Comparison of ENCODE assay signal across 23 cellular contexts in the genomic region with DNA sequence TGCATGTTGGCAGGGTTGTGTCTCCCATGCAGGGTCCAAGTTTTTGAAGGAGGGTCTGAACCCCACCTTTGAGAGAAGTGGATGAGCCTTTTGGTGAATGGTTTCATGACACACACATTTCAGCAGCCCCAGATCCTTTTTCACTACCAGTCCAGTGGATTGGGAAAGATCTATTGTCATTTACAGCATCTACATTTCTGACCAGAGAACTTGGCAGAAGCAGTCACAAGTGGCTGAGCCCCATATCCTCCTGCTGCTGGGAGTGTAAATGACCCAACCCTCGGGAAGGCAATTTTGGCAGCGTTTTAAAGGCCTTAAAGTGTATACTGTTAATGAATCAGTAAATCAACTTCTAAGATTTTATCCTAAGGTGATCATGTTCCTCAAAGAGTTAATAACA.
"Had no signal": no experiment of that assay in that cellular context is flagged by ENCODE, and none has a peak within 500 bp of the region (broad histone marks: within the 10 kb centered on the region; RNA-seq: fewer than 3 reads in every experiment).

No MANE protein-coding gene starts in this region.

- H3K9me3 Mint-ChIP-seq: immature natural killer cell; naive thymus-derived CD8-positive, alpha-beta T cell; nephron progenitor cell; stimulated activated naive CD8-positive, alpha-beta T cell treated with anti-CD3 and anti-CD28 coated beads, Interleukin-15, amount 100 ng/mL, for 72 hours had no signal

- DNase-seq: dorsolateral prefrontal cortex; effector CD4-positive, alpha-beta T cell; foreskin melanocyte; hypothalamus; immature natural killer cell; islet precursor cell; kidney glomerular epithelial cell; left colon; left ventricle myocardium inferior; lower lobe of right lung; naive thymus-derived CD8-positive, alpha-beta T cell; nephron progenitor cell; nucleus accumbens; retina; right lobe of liver; small intestine; stimulated activated CD4-positive, alpha-beta T cell treated with anti-CD3 and anti-CD28 coated beads, Interleukin-15, amount 100 ng/mL, for 24 hours; stimulated activated CD4-positive, alpha-beta T cell treated with anti-CD3 and anti-CD28 coated beads, Interleukin-2, amount 100 ng/mL, for 48 hours; stimulated activated naive CD4-positive, alpha-beta T cell; stimulated activated naive CD8-positive, alpha-beta T cell treated with anti-CD3 and anti-CD28 coated beads, Interleukin-15, amount 100 ng/mL, for 72 hours; upper lobe of right lung; uterus had no signal

- H3K27me3 ChIP-seq: dorsolateral prefrontal cortex, right lobe of liver, tibial nerve, upper lobe of right lung, uterus had no signal

- ATAC-seq: left colon; lower lobe of right lung; naive thymus-derived CD8-positive, alpha-beta T cell; right lobe of liver; stimulated activated naive CD8-positive, alpha-beta T cell treated with anti-CD3 and anti-CD28 coated beads, Interleukin-15, amount 100 ng/mL, for 72 hours; upper lobe of right lung had no signal

- H3K36me3 Mint-ChIP-seq: immature natural killer cell; naive thymus-derived CD8-positive, alpha-beta T cell had no signal

- H3K27me3 Mint-ChIP-seq: stimulated activated naive CD8-positive, alpha-beta T cell treated with anti-CD3 and anti-CD28 coated beads, Interleukin-15, amount 100 ng/mL, for 72 hours had no signal

- H3K27ac ChIP-seq: dorsolateral prefrontal cortex, left ventricle myocardium inferior, lower lobe of right lung, right lobe of liver, tibial nerve, upper lobe of right lung, uterus had no signal

- H3K4me1 Mint-ChIP-seq: immature natural killer cell; naive thymus-derived CD8-positive, alpha-beta T cell; stimulated activated naive CD8-positive, alpha-beta T cell treated with anti-CD3 and anti-CD28 coated beads, Interleukin-15, amount 100 ng/mL, for 72 hours had no signal

- H3K4me3 ChIP-seq: dorsolateral prefrontal cortex, left ventricle myocardium inferior, lower lobe of right lung, right lobe of liver, tibial nerve, upper lobe of right lung, uterus had no signal

- H3K4me3 Mint-ChIP-seq: immature natural killer cell; naive thymus-derived CD8-positive, alpha-beta T cell; nephron progenitor cell; stimulated activated naive CD8-positive, alpha-beta T cell treated with anti-CD3 and anti-CD28 coated beads, Interleukin-15, amount 100 ng/mL, for 72 hours had no signal

- H3K36me3 ChIP-seq: lower lobe of right lung, right lobe of liver, tibial nerve, upper lobe of right lung, uterus had no signal

- H3K9me3 ChIP-seq: left ventricle myocardium inferior, lower lobe of right lung, right lobe of liver, tibial nerve, upper lobe of right lung, uterus had no signal

- H3K27ac Mint-ChIP-seq: immature natural killer cell; naive thymus-derived CD8-positive, alpha-beta T cell; nephron progenitor cell; stimulated activated naive CD8-positive, alpha-beta T cell treated with anti-CD3 and anti-CD28 coated beads, Interleukin-15, amount 100 ng/mL, for 72 hours had no signal

- H3K4me1 ChIP-seq: lower lobe of right lung, right lobe of liver, upper lobe of right lung, uterus had no signal
